ENCODE assay signal across 8 cellular contexts in genomic region chr6:155314092-155314772, GRCh38. TPM values are rescaled to one million over a fixed set of nuclear protein-coding genes. Genes with fewer than 3 reads are reported as not detected.
A peak's percentile ranks its signal among the peaks of the same experiment; 100 is the strongest.
DNase-seq lines count a peak whose midpoint lies in the region; ATAC-seq, FAIRE-seq and TF ChIP-seq lines count a peak whose summit lies in the region.

TSS of gene TFB1M (minus strand) at chr6:155314484. CDS start at chr6:155314428, 56 bp downstream.

- peak; percentile 96 for ATAC-seq in HG02840 (IDR thresholded peaks at IDR 0.05; ENCODE audit: low FRiP score, unreplicated experiment)
- ATAC-seq in left cardiac atrium: peak; percentile 99

- H3K9me3 Mint-ChIP-seq in T-helper 1 cell treated with Interleukin-12 subunit alpha and Interleukin-12 subunit beta and Interleukin-4 antibody, amounts not matched to agents 30 μg/mL and 1 μg/mL, for 36 hours: no peaks in the 10 kb centered on the region

- DNase-seq in GM12892 (ENCODE audit: insufficient read length): peak; percentile 62
- DNase-seq in NCI-H1436 treated with DMSO at 0.1 percent for 48 hours (lab: John Stamatoyannopoulos, UW): peak; percentile 97
- peak; percentile 77 to 99 (median 96) for DNase-seq in amygdala (lab: John Stamatoyannopoulos, UW)
- peak; percentile 99 for DNase-seq in left cardiac atrium
- peak; percentile 99 for DNase-seq in posterior vena cava (ENCODE audit: low spot score)
- DNase-seq in ureter (ENCODE audit: low spot score): peak; percentile 99

- no peaks in the 10 kb centered on the region for H3K27me3 Mint-ChIP-seq in T-helper 1 cell treated with Interleukin-12 subunit alpha and Interleukin-12 subunit beta and Interleukin-4 antibody, amounts not matched to agents 30 μg/mL and 1 μg/mL, for 36 hours (ENCODE audit: low read depth)

- H3K36me3 Mint-ChIP-seq in T-helper 1 cell treated with Interleukin-12 subunit alpha and Interleukin-12 subunit beta and Interleukin-4 antibody, amounts not matched to agents 30 μg/mL and 1 μg/mL, for 36 hours (ENCODE audit: low read depth): peaks cover 15% of the 10 kb centered on the region

- H3K27ac Mint-ChIP-seq in T-helper 1 cell treated with Interleukin-12 subunit alpha and Interleukin-12 subunit beta and Interleukin-4 antibody, amounts not matched to agents 30 μg/mL and 1 μg/mL, for 36 hours: peak within 1 kb of the TSS; percentile 95

- H3K4me1 Mint-ChIP-seq in T-helper 1 cell treated with Interleukin-12 subunit alpha and Interleukin-12 subunit beta and Interleukin-4 antibody, amounts not matched to agents 30 μg/mL and 1 μg/mL, for 36 hours (ENCODE audit: low read depth): peaks cover 29% of the 10 kb centered on the region

- FAIRE-seq in GM12892 (lab: Jason Lieb, UNC): peak; percentile 100

- peak; percentile 87 for TF ChIP-seq POLR2A in GM12892 (IDR thresholded peaks at IDR 0.05; ENCODE audit: low read depth, low read length)

- intact Hi-C loops in left cardiac atrium (cut with DNase I) (no loop called here), posterior vena cava (cut with DNase I) (no loop called here)

- peak within 1 kb of the TSS; percentile 96 for H3K4me3 Mint-ChIP-seq in T-helper 1 cell treated with Interleukin-12 subunit alpha and Interleukin-12 subunit beta and Interleukin-4 antibody, amounts not matched to agents 30 μg/mL and 1 μg/mL, for 36 hours

RNA-seq across cellular contexts. Expression of gene TFB1M, which starts in this region (rescaled TPM):
- 25.4 TPM for polyA plus RNA-seq in GM12892 (2012; ENCODE audit: missing spikeins)
- total RNA-seq in left cardiac atrium (10 to 100 TPM; 13.9 to 15.6 TPM), posterior vena cava (10 to 100 TPM; 18.6 to 19.2 TPM), ureter (36.7 TPM)

Comparison
In these comparisons a context has a peak if more than half of its experiments do, and no peak if none do; other contexts are left out.
1. Peak in every context shown above with its lines: DNase-seq and ATAC-seq.